9 cellular contexts compared by ENCODE assay signal in the genomic region with DNA sequence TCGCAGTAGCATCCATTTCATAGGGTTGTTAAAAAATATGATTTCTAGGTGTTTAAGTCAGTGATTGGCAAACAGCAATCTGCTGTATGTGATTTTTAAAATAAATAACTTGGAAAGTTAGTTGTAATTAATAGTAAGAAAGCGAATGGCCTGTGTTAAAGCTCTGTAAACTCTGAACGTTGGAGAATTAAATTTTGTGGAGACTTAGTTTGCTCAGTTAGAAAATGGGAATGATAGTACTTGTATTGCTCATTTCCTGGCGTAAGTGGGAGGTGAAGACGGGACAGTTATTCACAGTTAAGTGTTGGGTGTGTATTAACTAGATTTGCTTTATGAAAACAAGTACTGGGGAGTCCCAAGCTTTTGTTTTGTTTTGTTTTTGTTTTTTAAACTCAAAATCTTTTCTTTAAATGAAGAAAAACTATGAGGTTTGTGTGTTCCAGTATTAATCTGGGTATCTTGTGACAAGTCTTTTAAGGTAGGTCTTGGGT. TPM values are rescaled to one million over a fixed set of nuclear protein-coding genes. Genes with fewer than 3 reads are reported as not detected.
A peak's percentile ranks its signal among the peaks of the same experiment; 100 is the strongest.
DNase-seq lines count a peak whose midpoint lies in the region; ATAC-seq and TF ChIP-seq lines count a peak whose summit lies in the region.
"Had no signal": no experiment of that assay in that cellular context is flagged by ENCODE, and none has a peak within 500 bp of the region (broad histone marks: within the 10 kb centered on the region; RNA-seq: fewer than 3 reads in every experiment).

No MANE protein-coding gene starts in this region.

- no peak for TF ChIP-seq EP300 in upper lobe of left lung (IDR thresholded peaks at IDR 0.05)

- no peak for ATAC-seq in Right ventricle myocardium inferior
- ATAC-seq in left lung = no peak
- no peak for ATAC-seq in upper lobe of left lung (ENCODE audit: low FRiP score in 2 of 2)
- no peak for ATAC-seq in HG02970 (IDR thresholded peaks at IDR 0.05; ENCODE audit: low FRiP score, unreplicated experiment)
- ATAC-seq in HG03039 (IDR thresholded peaks at IDR 0.05; ENCODE audit: unreplicated experiment) = no peak

- H3K27ac ChIP-seq in cardiac muscle cell (peak overlapping the region; percentile 80), left lung (peak overlapping the region; percentile 99), upper lobe of left lung (peak overlapping the region; percentile 97 to 99 (median 98))

- H3K4me1 ChIP-seq in cardiac muscle cell (ENCODE audit: low read depth) = peaks cover 6% of the 10 kb centered on the region
- H3K4me1 ChIP-seq in adipocyte (ENCODE audit: control insufficient read depth, insufficient read depth, low read length) = peaks cover 50% of the 10 kb centered on the region
- H3K4me1 ChIP-seq in left lung = peaks cover 18 to 39% of the 10 kb centered on the region in 2 donors
- peaks cover 21 to 39% (median 31%) of the 10 kb centered on the region in 4 donors for H3K4me1 ChIP-seq in upper lobe of left lung

- DNase-seq in cardiac muscle cell (ENCODE audit: low read depth in 1 of 2, low spot score in 1 of 2) = no peak
- DNase-seq in Right ventricle myocardium inferior (ENCODE audit: missing footprints) = no peak
- DNase-seq in adipocyte (ENCODE audit: low read depth) = peak; percentile 24
- DNase-seq in left lung = no peak
- DNase-seq in upper lobe of left lung = no peak
- no peak for DNase-seq in activated CD8-positive, alpha-beta memory T cell treated with anti-CD3 and anti-CD28 coated beads, Interleukin-2, amount 50 U/mL, for 48 hours
- DNase-seq: naive B cell had no signal

- H3K9me3 ChIP-seq in cardiac muscle cell (ENCODE audit: low read depth) (no peaks in the 10 kb centered on the region), adipocyte (ENCODE audit: control insufficient read depth, low read length) (no peaks in the 10 kb centered on the region), left lung (no peaks in the 10 kb centered on the region), upper lobe of left lung (no peaks in the 10 kb centered on the region)

- peaks cover 5% of the 10 kb centered on the region for H3K36me3 ChIP-seq in cardiac muscle cell
- peaks cover 9% of the 10 kb centered on the region for H3K36me3 ChIP-seq in adipocyte (ENCODE audit: control insufficient read depth, insufficient read depth, low read length, severe bottlenecking)
- no peaks in the 10 kb centered on the region for H3K36me3 ChIP-seq in left lung
- peaks cover 0 to 8% (median 0%) of the 10 kb centered on the region in 4 donors for H3K36me3 ChIP-seq in upper lobe of left lung

- TF ChIP-seq CTCF in cardiac muscle cell (IDR thresholded peaks at IDR 0.05; ENCODE audit: low read depth, low read length) (no peak), left lung (IDR thresholded peaks at IDR 0.05) (no peak), upper lobe of left lung (IDR thresholded peaks at IDR 0.05) (no peak)

- intact Hi-C loops in Right ventricle myocardium inferior (cut with DNase I) (no loop called here), left lung (cut with DNase I) (no loop called here)

- WGBS in upper lobe of left lung, 2 donors = 3 to 5% methylated on average over 5 of the region's 5 CpGs

- TF ChIP-seq POLR2A in upper lobe of left lung (IDR thresholded peaks at IDR 0.05) = no peak

- peak overlapping the region; percentile 93 for H3K9ac ChIP-seq in adipocyte (ENCODE audit: low read length)

- H3K4me3 ChIP-seq in cardiac muscle cell (peak overlapping the region; percentile 65), adipocyte (ENCODE audit: low read length) (peak overlapping the region; percentile 88), left lung (peak overlapping the region; percentile 76 to 91), upper lobe of left lung (peak overlapping the region; percentile 75 to 97 (median 96))

- H3K27me3 ChIP-seq in cardiac muscle cell (no peaks in the 10 kb centered on the region), adipocyte (replicated peaks; ENCODE audit: control insufficient read depth, insufficient read depth, low read length) (no peaks in the 10 kb centered on the region), left lung (no peaks in the 10 kb centered on the region), upper lobe of left lung (no peaks in the 10 kb centered on the region)

RNA-seq across cellular contexts. Expression of a gene that starts 1.0 kb away (rescaled TPM):
- 143 and 265 TPM in 2 replicates for total RNA-seq in cardiac muscle cell
- polyA plus RNA-seq in cardiac muscle cell = 147 and 167 TPM in 2 replicates
- total RNA-seq in Right ventricle myocardium inferior = 84.2 TPM
- total RNA-seq in left lung = 100 to 1,000 TPM in 1 of 2 donors, 10 to 100 TPM in 1; 69.4 to 122 TPM
- total RNA-seq in upper lobe of left lung = 10 to 100 TPM; 25.1 to 84.7 (median 50.1) TPM

RNA-seq across cellular contexts. Expression of a gene that starts 22.5 kb away (rescaled TPM):
- 27.5 and 35.0 TPM in 2 replicates for total RNA-seq in cardiac muscle cell
- 73.8 and 74.9 TPM in 2 replicates for polyA plus RNA-seq in cardiac muscle cell
- total RNA-seq in Right ventricle myocardium inferior = 29.2 TPM
- total RNA-seq in left lung = 10 to 100 TPM; 30.3 to 33.3 TPM
- 10 to 100 TPM; 11.5 to 28.9 (median 18.8) TPM for total RNA-seq in upper lobe of left lung
